9 cellular contexts compared by ENCODE assay signal in genomic region chr12:51219345-51219744, GRCh38. TPM values are rescaled to one million over a fixed set of nuclear protein-coding genes. Genes with fewer than 3 reads are reported as not detected.
DNase-seq lines count a peak whose midpoint lies in the region; FAIRE-seq and TF ChIP-seq lines count a peak whose summit lies in the region.
"Had no signal": no experiment of that assay in that cellular context is flagged by ENCODE, and none has a peak within 500 bp of the region (broad histone marks: within the 10 kb centered on the region; RNA-seq: fewer than 3 reads in every experiment).

No MANE protein-coding gene starts in this region.

- CTCF ChIA-PET in OCI-LY7 (lab: Charles Lee; ENCODE audit: unreplicated experiment): interaction anchor here (0.6 kb wide), 1 partner anchor 362 kb away, joined by 4 read pairs; no protein-coding TSS in a partner anchor

- TF ChIP-seq CTCF in OCI-LY7 (conservative IDR thresholded peaks at IDR 0.05; ENCODE audit: low read length): no peak

- intact Hi-C loops in OCI-LY7 (cut with micrococcal nuclease; ENCODE audit: unreplicated experiment): loop anchor here (2.0 to 10.0 kb wide), 3 partner anchors 31 to 135 kb away; partner anchors contain the start of genes CSRNP2 and TFCP2

- no peaks in the 10 kb centered on the region for H3K36me3 ChIP-seq in OCI-LY7 (ENCODE audit: insufficient read depth, low read length)
- H3K36me3 ChIP-seq in endocrine pancreas (ENCODE audit: control insufficient read depth, insufficient read depth, low read length): no peaks in the 10 kb centered on the region
- H3K36me3 ChIP-seq in skeletal muscle satellite cell (ENCODE audit: insufficient read depth, low read length): no peaks in the 10 kb centered on the region

- POLR2A ChIA-PET in OCI-LY7 (lab: Charles Lee): interaction anchor here (1.1 to 2.3 kb wide), 6 partner anchors 12 to 136 kb away, joined by 3 to 18 read pairs (median 6); partner anchors contain the start of genes CSRNP2 and DAZAP2

- H3K4me1 ChIP-seq in OCI-LY7 (ENCODE audit: insufficient read depth, low read length, poor library complexity, severe bottlenecking) (peaks cover 21% of the 10 kb centered on the region), endocrine pancreas (ENCODE audit: control insufficient read depth, insufficient read depth, low read length) (peaks cover 10% of the 10 kb centered on the region), skeletal muscle satellite cell (ENCODE audit: control insufficient read depth, insufficient read depth, low read length) (peaks cover 12% of the 10 kb centered on the region)

- H3K27me3 ChIP-seq in endocrine pancreas (ENCODE audit: control insufficient read depth, insufficient read depth, low read length) (no peaks in the 10 kb centered on the region), skeletal muscle satellite cell (ENCODE audit: control insufficient read depth, insufficient read depth, low read length) (no peaks in the 10 kb centered on the region)

- peak overlapping the region; percentile 69 for H3K4me3 ChIP-seq in OCI-LY7 (ENCODE audit: low read depth, low read length, poor library complexity, severe bottlenecking)
- peak overlapping the region; percentile 68 for H3K4me3 ChIP-seq in endocrine pancreas (ENCODE audit: control insufficient read depth, insufficient read depth, low read length)
- no peak overlapping the region for H3K4me3 ChIP-seq in skeletal muscle satellite cell (ENCODE audit: low read length)

- H3K27me3 Mint-ChIP-seq in T-helper 1 cell treated with Interleukin-12 subunit alpha and Interleukin-12 subunit beta and Interleukin-4 antibody, amounts not matched to agents 30 μg/mL and 1 μg/mL, for 36 hours (ENCODE audit: low read depth): no peaks in the 10 kb centered on the region

- H2AFZ ChIP-seq in OCI-LY7 (ENCODE audit: low read length): no peak overlapping the region

- H3K9me3 ChIP-seq in OCI-LY7 (ENCODE audit: low read length) (no peaks in the 10 kb centered on the region), endocrine pancreas (ENCODE audit: control insufficient read depth, low read length) (no peaks in the 10 kb centered on the region), skeletal muscle satellite cell (replicated peaks; ENCODE audit: low read length) (no peaks in the 10 kb centered on the region)

- no peak overlapping the region for H3K27ac ChIP-seq in OCI-LY7 (ENCODE audit: low read depth, low read length, poor library complexity, severe bottlenecking)

- no peaks in the 10 kb centered on the region for H3K36me3 Mint-ChIP-seq in T-helper 1 cell treated with Interleukin-12 subunit alpha and Interleukin-12 subunit beta and Interleukin-4 antibody, amounts not matched to agents 30 μg/mL and 1 μg/mL, for 36 hours (ENCODE audit: low read depth)

- no peaks in the 10 kb centered on the region for H3K9me2 ChIP-seq in OCI-LY7 (ENCODE audit: insufficient read depth, low read length)

- H3K9ac ChIP-seq in endocrine pancreas (ENCODE audit: control insufficient read depth, insufficient read depth, low read length) (no peak overlapping the region), skeletal muscle satellite cell (ENCODE audit: low read depth, low read length) (no peak overlapping the region)

- no peaks in the 10 kb centered on the region for H3K79me2 ChIP-seq in OCI-LY7 (ENCODE audit: insufficient read depth, low read depth, low read length)

- DNase-seq in T-helper 1 cell (no peak), OCI-LY7 (ENCODE audit: low spot score) (no peak), hippocampal formation (lab: John Stamatoyannopoulos, UW) (no peak), urothelium cell line (ENCODE audit: low spot score) (no peak)
- no peak for DNase-seq in activated CD4-positive, CD25-positive, alpha-beta regulatory T cell treated with anti-CD3 and anti-CD28 coated beads, Interleukin-2, amount 50 U/mL, for 72 hours
- DNase-seq: MV-4-11 had no signal

- FAIRE-seq in urothelium cell line (lab: Jason Lieb, UNC): no peak

- no peaks in the 10 kb centered on the region for H4K20me1 ChIP-seq in OCI-LY7 (ENCODE audit: insufficient read depth, low read length)

- H3K9me3 Mint-ChIP-seq in T-helper 1 cell treated with Interleukin-12 subunit alpha and Interleukin-12 subunit beta and Interleukin-4 antibody, amounts not matched to agents 30 μg/mL and 1 μg/mL, for 36 hours: no peaks in the 10 kb centered on the region

- H3K27ac Mint-ChIP-seq in T-helper 1 cell treated with Interleukin-12 subunit alpha and Interleukin-12 subunit beta and Interleukin-4 antibody, amounts not matched to agents 30 μg/mL and 1 μg/mL, for 36 hours: peak overlapping the region; percentile 10

- BruUV-seq in OCI-LY7 (replicated peaks; lab: Mats Ljungman, UMichigan): TSS peak; percentile 64

- peak overlapping the region; percentile 95 for H3K4me2 ChIP-seq in OCI-LY7 (ENCODE audit: low read length)
- peak overlapping the region; percentile 99 for H3K4me2 ChIP-seq in skeletal muscle satellite cell (ENCODE audit: low read length)

- H3K4me3 Mint-ChIP-seq in T-helper 1 cell treated with Interleukin-12 subunit alpha and Interleukin-12 subunit beta and Interleukin-4 antibody, amounts not matched to agents 30 μg/mL and 1 μg/mL, for 36 hours: peak overlapping the region; percentile 10

- peaks cover 13% of the 10 kb centered on the region for H3K4me1 Mint-ChIP-seq in T-helper 1 cell treated with Interleukin-12 subunit alpha and Interleukin-12 subunit beta and Interleukin-4 antibody, amounts not matched to agents 30 μg/mL and 1 μg/mL, for 36 hours (ENCODE audit: low read depth)

RNA-seq across cellular contexts. Expression of gene POU6F1, which starts 1.5 kb away (rescaled TPM):
- total RNA-seq in OCI-LY7 (2014; rRNA removed; shearing (Covaris generic)): 1.2 and 2.6 TPM in 2 replicates
- total RNA-seq in OCI-LY7 (2022): 5.0 and 5.5 TPM in 2 replicates
- 0.44 and 0.51 TPM in 2 replicates for total RNA-seq in skeletal muscle satellite cell (2012; rRNA removed)

RNA-seq across cellular contexts. Expression of gene DAZAP2, which starts 19.3 kb away (rescaled TPM):
- total RNA-seq in OCI-LY7 (2014; rRNA removed; shearing (Covaris generic)): 101 and 137 TPM in 2 replicates
- total RNA-seq in OCI-LY7 (2022): 131 and 153 TPM in 2 replicates
- total RNA-seq in skeletal muscle satellite cell (2012; rRNA removed): 90.5 and 132 TPM in 2 replicates

RNA-seq across cellular contexts. Expression of gene TFCP2, which starts 46.4 kb away (rescaled TPM):
- 7.1 and 7.2 TPM in 2 replicates for total RNA-seq in OCI-LY7 (2014; rRNA removed; shearing (Covaris generic))
- total RNA-seq in OCI-LY7 (2022): 10.2 and 11.5 TPM in 2 replicates
- 6.8 TPM in 2 replicates for total RNA-seq in skeletal muscle satellite cell (2012; rRNA removed)

RNA-seq across cellular contexts. Expression of gene SMAGP, which starts 50.9 kb away (rescaled TPM):
- not detected in 2 replicates for total RNA-seq in OCI-LY7 (2014; rRNA removed; shearing (Covaris generic))
- total RNA-seq in OCI-LY7 (2022): 1.9 and 2.6 TPM in 2 replicates
- 17.7 and 23.6 TPM in 2 replicates for total RNA-seq in skeletal muscle satellite cell (2012; rRNA removed)
